ENCODE assay signal across 1 cellular context in the genomic region with DNA sequence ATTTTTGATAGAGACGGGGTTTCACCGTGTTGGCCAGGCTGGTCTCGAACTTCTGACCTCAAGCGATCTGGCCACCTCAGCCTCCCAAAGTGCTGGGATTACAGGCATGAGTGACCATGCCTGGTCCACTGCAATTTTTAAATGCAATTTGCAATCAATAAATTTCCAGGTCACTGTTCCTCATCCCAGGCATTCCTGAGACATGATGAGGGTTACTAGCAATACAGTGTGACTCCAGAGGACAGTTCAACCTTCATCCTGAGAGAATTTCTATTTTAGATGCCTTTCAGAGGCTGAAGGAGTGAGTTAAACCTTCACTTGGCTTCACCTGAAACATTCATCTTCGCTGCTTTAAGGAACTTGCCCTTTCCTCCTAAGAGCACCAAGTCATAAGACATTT.
TF ChIP-seq lines count a peak whose summit lies in the region.

No MANE protein-coding gene starts in this region.

TF ChIP-seq in IMR-90, 13 proteins besides CTCF, POLR2A, EP300 and RAD21 (continued from another document):
- no peak for TF ChIP-seq MAZ (IDR thresholded peaks at IDR 0.05; ENCODE audit: borderline replicate concordance, low read depth, low read length)
- TF ChIP-seq MXI1 (IDR thresholded peaks at IDR 0.05; ENCODE audit: borderline replicate concordance, low read depth, low read length), result no peak
- no peak for TF ChIP-seq FOS (IDR thresholded peaks at IDR 0.05; ENCODE audit: low read depth, low read length)
- TF ChIP-seq, protein P1, sequence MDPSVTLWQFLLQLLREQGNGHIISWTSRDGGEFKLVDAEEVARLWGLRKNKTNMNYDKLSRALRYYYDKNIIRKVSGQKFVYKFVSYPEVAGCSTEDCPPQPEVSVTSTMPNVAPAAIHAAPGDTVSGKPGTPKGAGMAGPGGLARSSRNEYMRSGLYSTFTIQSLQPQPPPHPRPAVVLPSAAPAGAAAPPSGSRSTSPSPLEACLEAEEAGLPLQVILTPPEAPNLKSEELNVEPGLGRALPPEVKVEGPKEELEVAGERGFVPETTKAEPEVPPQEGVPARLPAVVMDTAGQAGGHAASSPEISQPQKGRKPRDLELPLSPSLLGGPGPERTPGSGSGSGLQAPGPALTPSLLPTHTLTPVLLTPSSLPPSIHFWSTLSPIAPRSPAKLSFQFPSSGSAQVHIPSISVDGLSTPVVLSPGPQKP (IDR thresholded peaks at IDR 0.05; ENCODE audit: borderline replicate concordance, low read depth, low read length), result no peak
